8 cellular contexts compared by ENCODE assay signal in genomic region chr1:207321790-207322530, GRCh38. TPM values are rescaled to one million over a fixed set of nuclear protein-coding genes. Genes with fewer than 3 reads are reported as not detected.
DNase-seq lines count a peak whose midpoint lies in the region; ATAC-seq and TF ChIP-seq lines count a peak whose summit lies in the region.

No MANE protein-coding gene starts in this region.

- no peaks in the 10 kb centered on the region for H3K27me3 ChIP-seq in rectal smooth muscle tissue (ENCODE audit: control insufficient read depth, insufficient read depth, low read length)

- TF ChIP-seq RAD21 in Ishikawa (IDR thresholded peaks at IDR 0.05; ENCODE audit: low read depth): no peak

- H3K27me3 Mint-ChIP-seq in activated naive CD4-positive, alpha-beta T cell treated with anti-CD3 and anti-CD28 coated beads for 36 hours (ENCODE audit: low read depth): no peaks in the 10 kb centered on the region
- H3K27me3 Mint-ChIP-seq in activated naive CD8-positive, alpha-beta T cell treated with anti-CD3 and anti-CD28 coated beads for 36 hours: peaks cover 4% of the 10 kb centered on the region

- peak overlapping the region; percentile 96 for H3K4me3 Mint-ChIP-seq in activated naive CD4-positive, alpha-beta T cell treated with anti-CD3 and anti-CD28 coated beads for 36 hours
- H3K4me3 Mint-ChIP-seq in activated naive CD8-positive, alpha-beta T cell treated with anti-CD3 and anti-CD28 coated beads for 36 hours: peak overlapping the region; percentile 92

- peaks cover 38% of the 10 kb centered on the region for H3K4me1 Mint-ChIP-seq in activated naive CD4-positive, alpha-beta T cell treated with anti-CD3 and anti-CD28 coated beads for 36 hours (ENCODE audit: low read depth)
- H3K4me1 Mint-ChIP-seq in activated naive CD8-positive, alpha-beta T cell treated with anti-CD3 and anti-CD28 coated beads for 36 hours: peaks cover 26% of the 10 kb centered on the region

- peak; percentile 27 for DNase-seq in activated naive CD4-positive, alpha-beta T cell treated with anti-CD3 and anti-CD28 coated beads for 36 hours
- DNase-seq in activated naive CD4-positive, alpha-beta T cell treated with anti-CD3 and anti-CD28 coated beads, Interleukin-2, amount 50 U/mL, for 16 hours: no peak
- no peak for DNase-seq in activated naive CD8-positive, alpha-beta T cell treated with anti-CD3 and anti-CD28 coated beads for 36 hours
- no peak for DNase-seq in left ventricle myocardium superior
- DNase-seq in DMS114 treated with DMSO at 0.1 percent for 48 hours (lab: John Stamatoyannopoulos, UW; ENCODE audit: unreplicated experiment): no peak

- CTCF ChIA-PET in activated naive CD4-positive, alpha-beta T cell treated with anti-CD3 and anti-CD28 coated beads for 36 hours (lab: Charles Lee): interaction anchor here (0.6 to 2.5 kb wide), 9 partner anchors 11 to 237 kb away, joined by 3 to 9 read pairs (median 4); no protein-coding TSS in a partner anchor

- H3K4me1 ChIP-seq in rectal smooth muscle tissue (ENCODE audit: control insufficient read depth, insufficient read depth, low read length): no peaks in the 10 kb centered on the region

- H3K36me3 ChIP-seq in rectal smooth muscle tissue (ENCODE audit: control insufficient read depth, insufficient read depth, low read length): peaks cover 10% of the 10 kb centered on the region

- peak overlapping the region; percentile 98 for H3K27ac Mint-ChIP-seq in activated naive CD4-positive, alpha-beta T cell treated with anti-CD3 and anti-CD28 coated beads for 36 hours
- peak overlapping the region; percentile 99 for H3K27ac Mint-ChIP-seq in activated naive CD8-positive, alpha-beta T cell treated with anti-CD3 and anti-CD28 coated beads for 36 hours

- peak overlapping the region; percentile 80 for H3K4me3 ChIP-seq in rectal smooth muscle tissue (ENCODE audit: low read length)

- H3K9ac ChIP-seq in rectal smooth muscle tissue (ENCODE audit: low read length): peak overlapping the region; percentile 88

- no peaks in the 10 kb centered on the region for H3K9me3 Mint-ChIP-seq in activated naive CD4-positive, alpha-beta T cell treated with anti-CD3 and anti-CD28 coated beads for 36 hours
- H3K9me3 Mint-ChIP-seq in activated naive CD8-positive, alpha-beta T cell treated with anti-CD3 and anti-CD28 coated beads for 36 hours: no peaks in the 10 kb centered on the region

- peak overlapping the region; percentile 84 for H3K27ac ChIP-seq in rectal smooth muscle tissue (ENCODE audit: low read depth, low read length)

- H3K36me3 Mint-ChIP-seq in activated naive CD4-positive, alpha-beta T cell treated with anti-CD3 and anti-CD28 coated beads for 36 hours (ENCODE audit: low read depth): peaks cover 20% of the 10 kb centered on the region
- H3K36me3 Mint-ChIP-seq in activated naive CD8-positive, alpha-beta T cell treated with anti-CD3 and anti-CD28 coated beads for 36 hours: peaks cover 34% of the 10 kb centered on the region

- ATAC-seq in left ventricle myocardium superior: peak; percentile 35
- ATAC-seq in HG03196 (IDR thresholded peaks at IDR 0.05; ENCODE audit: unreplicated experiment): no peak

- intact Hi-C loops in activated naive CD4-positive, alpha-beta T cell treated with anti-CD3 and anti-CD28 coated beads for 36 hours (cut with micrococcal nuclease): loop anchor here (1.0 to 10.0 kb wide), 15 partner anchors 14 to 543 kb away; partner anchors contain the start of genes CD46 and FCMR
- intact Hi-C loops in left ventricle myocardium superior (cut with micrococcal nuclease): no loop called here

- TF ChIP-seq EP300 in Ishikawa (IDR thresholded peaks at IDR 0.05; ENCODE audit: borderline replicate concordance): peak; percentile 8; the same call in 1 of the 2 replicates

TF ChIP-seq in Ishikawa, 13 proteins besides CTCF, POLR2A, EP300 and RAD21:
- peak; percentile 11; the same call in 1 of the 2 replicates for TF ChIP-seq ZBTB7A (IDR thresholded peaks at IDR 0.05; ENCODE audit: low read depth)
- no peak for TF ChIP-seq YY1 (IDR thresholded peaks at IDR 0.05; ENCODE audit: low read depth)

RNA-seq across cellular contexts. Expression of gene CD55, which starts 0.5 kb away (rescaled TPM):
- total RNA-seq in activated naive CD4-positive, alpha-beta T cell treated with anti-CD3 and anti-CD28 coated beads for 36 hours: 10 to 100 TPM; 62.1 to 66.0 TPM
- total RNA-seq in activated naive CD8-positive, alpha-beta T cell treated with anti-CD3 and anti-CD28 coated beads for 36 hours: 10 to 100 TPM; 84.0 to 84.1 TPM
- total RNA-seq in left ventricle myocardium superior: 72.7 TPM
